ENCODE assay signal across 9 cellular contexts in genomic region chr1:100358210-100358609, GRCh38. TPM values are rescaled to one million over a fixed set of nuclear protein-coding genes. Genes with fewer than 3 reads are reported as not detected.
DNase-seq lines count a peak whose midpoint lies in the region; ATAC-seq, FAIRE-seq and TF ChIP-seq lines count a peak whose summit lies in the region.
"Had no signal": no experiment of that assay in that cellular context is flagged by ENCODE, and none has a peak within 500 bp of the region (broad histone marks: within the 10 kb centered on the region; RNA-seq: fewer than 3 reads in every experiment).

No MANE protein-coding gene starts in this region.

- H3K36me3 ChIP-seq in BJ (ENCODE audit: control insufficient read depth, insufficient read depth, low read length) (no peaks in the 10 kb centered on the region), keratinocyte (ENCODE audit: control insufficient read depth in 2 of 2, extremely low read depth in 1 of 2, insufficient read depth in 2 of 2, low read length in 2 of 2) (no peaks in the 10 kb centered on the region)

- H4K20me1 ChIP-seq in keratinocyte (ENCODE audit: control insufficient read depth, extremely low read depth, insufficient read depth, low read length) = no peaks in the 10 kb centered on the region

- no peaks in the 10 kb centered on the region for H3K27me3 Mint-ChIP-seq in activated B cell treated with CpG ODN at 0.5 μM for 24 hours
- H3K27me3 Mint-ChIP-seq in stimulated activated naive B cell treated with anti-CD40 and anti-IgM and Interleukin-4, amounts not matched to agents 10 μg/mL and 1 μg/mL and 100 μg/mL, for 72 hours = no peaks in the 10 kb centered on the region

- H3K27ac Mint-ChIP-seq in activated B cell treated with CpG ODN at 0.5 μM for 24 hours = peak overlapping the region; percentile 50
- H3K27ac Mint-ChIP-seq in stimulated activated naive B cell treated with anti-CD40 and anti-IgM and Interleukin-4, amounts not matched to agents 10 μg/mL and 1 μg/mL and 100 μg/mL, for 72 hours = no peak overlapping the region

- H3K4me1 Mint-ChIP-seq in activated B cell treated with CpG ODN at 0.5 μM for 24 hours = peaks cover 80% of the 10 kb centered on the region
- H3K4me1 Mint-ChIP-seq in stimulated activated naive B cell treated with anti-CD40 and anti-IgM and Interleukin-4, amounts not matched to agents 10 μg/mL and 1 μg/mL and 100 μg/mL, for 72 hours = peaks cover 34 to 49% of the 10 kb centered on the region in 2 donors

- H3K27me3 ChIP-seq in BJ (ENCODE audit: control insufficient read depth, insufficient read depth, low read length) = no peaks in the 10 kb centered on the region
- H3K27me3 ChIP-seq in keratinocyte (ENCODE audit: control insufficient read depth, extremely low read depth, insufficient read depth, low read length) = no peaks in the 10 kb centered on the region

- CTCF ChIA-PET in BJ (lab: Yijun Ruan, JAX) = interaction anchor here (1.0 to 1.8 kb wide), 4 partner anchors 9 to 64 kb away, joined by 3 to 6 read pairs (median 4); no protein-coding TSS in a partner anchor
- CTCF ChIA-PET in activated B cell treated with CpG ODN at 0.5 μM for 24 hours (lab: Charles Lee) = interaction anchor here (0.9 to 1.9 kb wide), 4 partner anchors 91 to 109 kb away, joined by 3 to 8 read pairs (median 6); partner anchors contain the start of gene DBT

- FAIRE-seq in keratinocyte (lab: Jason Lieb, UNC) (no peak), HTR-8/SVneo (lab: Jason Lieb, UNC) (no peak)

- TF ChIP-seq CTCF in BJ (IDR thresholded peaks at IDR 0.05; ENCODE audit: insufficient read depth, low read depth, low read length) (peak; percentile 41), activated B cell treated with CpG ODN at 0.5 μM for 24 hours (IDR thresholded peaks at IDR 0.05) (no peak), keratinocyte (optimal IDR thresholded peaks at IDR 0.05 in 1 of 3, IDR thresholded peaks at IDR 0.05 in 1 of 3, conservative IDR thresholded peaks at IDR 0.05 in 1 of 3; ENCODE audit: extremely low read depth in 1 of 3, insufficient read depth in 2 of 3, low read length in 3 of 3) (peak; percentile 24 to 39 (median 25))

- ATAC-seq in GM18907 (IDR thresholded peaks at IDR 0.05; ENCODE audit: unreplicated experiment) = peak; percentile 45
- peak; percentile 38 for ATAC-seq in activated B cell treated with CpG ODN at 0.5 μM for 24 hours (ENCODE audit: low read depth)
- ATAC-seq in stimulated activated naive B cell treated with anti-CD40 and anti-IgM and Interleukin-4, amounts not matched to agents 10 μg/mL and 1 μg/mL and 100 μg/mL, for 72 hours (replicated peaks) = no peak
- ATAC-seq in HG02840 (IDR thresholded peaks at IDR 0.05; ENCODE audit: low FRiP score, unreplicated experiment) = no peak

- no peak overlapping the region for H2AFZ ChIP-seq in keratinocyte (ENCODE audit: control insufficient read depth, low read length)

- H3K9ac ChIP-seq in keratinocyte (ENCODE audit: control insufficient read depth, extremely low read depth, insufficient read depth, low read length) = no peak overlapping the region

- no peaks in the 10 kb centered on the region for H3K9me3 ChIP-seq in keratinocyte (ENCODE audit: control insufficient read depth, low read depth, low read length)

- H3K4me3 Mint-ChIP-seq in activated B cell treated with CpG ODN at 0.5 μM for 24 hours = no peak overlapping the region
- no peak overlapping the region for H3K4me3 Mint-ChIP-seq in stimulated activated naive B cell treated with anti-CD40 and anti-IgM and Interleukin-4, amounts not matched to agents 10 μg/mL and 1 μg/mL and 100 μg/mL, for 72 hours

- H3K79me2 ChIP-seq in keratinocyte (ENCODE audit: control insufficient read depth, insufficient read depth, low read length) = peaks cover 4% of the 10 kb centered on the region

- no peak overlapping the region for H3K4me3 ChIP-seq in BJ (ENCODE audit: low read depth, low read length)
- no peak overlapping the region for H3K4me3 ChIP-seq in keratinocyte (ENCODE audit: control insufficient read depth in 2 of 3, extremely low read depth in 1 of 3, insufficient read depth in 2 of 3, low read depth in 1 of 3, low read length in 3 of 3)

- H3K9me3 Mint-ChIP-seq in activated B cell treated with CpG ODN at 0.5 μM for 24 hours = peaks cover 2% of the 10 kb centered on the region
- no peaks in the 10 kb centered on the region for H3K9me3 Mint-ChIP-seq in stimulated activated naive B cell treated with anti-CD40 and anti-IgM and Interleukin-4, amounts not matched to agents 10 μg/mL and 1 μg/mL and 100 μg/mL, for 72 hours

- POLR2A ChIA-PET in BJ (lab: Charles Lee) = interaction anchor here (0.5 kb wide), 2 partner anchors 79 to 176 kb away, joined by 3 to 6 read pairs; no protein-coding TSS in a partner anchor
- POLR2A ChIA-PET in activated B cell treated with CpG ODN at 0.5 μM for 24 hours (lab: Charles Lee) = no interaction called here

- no peaks in the 10 kb centered on the region for H3K9me1 ChIP-seq in keratinocyte (ENCODE audit: control insufficient read depth, extremely low read depth, insufficient read depth, low read length)

- dilution Hi-C loops in keratinocyte (cut with MboI; ENCODE audit: extremely low pct_ligation_motif_present, low sequenced_read_pairs) = no loop called here

- DNase-seq in BJ (ENCODE audit: low read depth) (no peak), activated B cell treated with CpG ODN at 0.5 μM for 24 hours (no peak), keratinocyte (ENCODE audit: low read depth, low spot score) (no peak), HTR-8/SVneo (ENCODE audit: insufficient read length, low spot score) (no peak), NCI-H1092 (lab: John Stamatoyannopoulos, UW) (no peak)
- DNase-seq in stimulated activated naive B cell treated with anti-CD40 and anti-IgM and Interleukin-4, amounts not matched to agents 10 μg/mL and 1 μg/mL and 100 μg/mL, for 72 hours = no peak
- DNase-seq: MV-4-11 had no signal

- intact Hi-C loops in activated B cell treated with CpG ODN at 0.5 μM for 24 hours (cut with micrococcal nuclease) = loop anchor here (2.0 kb wide), 1 partner anchor 549 kb away; no protein-coding TSS in a partner anchor

- H3K4me2 ChIP-seq in keratinocyte (ENCODE audit: control insufficient read depth, extremely low read depth, insufficient read depth, low read depth, low read length) = no peak overlapping the region

- no peak overlapping the region for H3K27ac ChIP-seq in keratinocyte (ENCODE audit: control insufficient read depth, insufficient read depth, low read length)

- peaks cover 40% of the 10 kb centered on the region for H3K36me3 Mint-ChIP-seq in activated B cell treated with CpG ODN at 0.5 μM for 24 hours (ENCODE audit: low read depth)
- H3K36me3 Mint-ChIP-seq in stimulated activated naive B cell treated with anti-CD40 and anti-IgM and Interleukin-4, amounts not matched to agents 10 μg/mL and 1 μg/mL and 100 μg/mL, for 72 hours = peaks cover 9 to 25% of the 10 kb centered on the region in 2 donors

- peaks cover 16% of the 10 kb centered on the region for H3K4me1 ChIP-seq in keratinocyte (ENCODE audit: control insufficient read depth, extremely low read depth, insufficient read depth, low read length)

RNA-seq across cellular contexts. Expression of gene CDC14A, which starts 5.9 kb away (rescaled TPM):
- polyA plus RNA-seq in BJ (2011; rRNA removed) (1.6 and 2.7 TPM in 2 replicates), keratinocyte (1.2 to 2.2 TPM (median 2.0 TPM) in 3 replicates)
- polyA minus RNA-seq in BJ (2011; rRNA and poly(A)+ RNA removed) = 2.1 and 4.1 TPM in 2 replicates
- 16.8 and 17.0 TPM in 2 replicates for total RNA-seq in activated B cell treated with CpG ODN at 0.5 μM for 24 hours
- polyA plus RNA-seq in keratinocyte (2011; ENCODE audit: low read depth) = 0.17 TPM
- polyA plus RNA-seq in keratinocyte (2011; cell fraction: cytosol; rRNA removed) = 1.1 and 2.4 TPM in 2 replicates
- polyA plus RNA-seq in keratinocyte (2011; cell fraction: nucleus; rRNA removed) = 2.7 and 3.4 TPM in 2 replicates
- 0.51 and 1.3 TPM in 2 replicates for polyA plus RNA-seq in keratinocyte (2012; ENCODE audit: low replicate concordance)
- polyA minus RNA-seq in keratinocyte = 0.36 to 3.0 TPM (median 1.6 TPM) in 3 replicates
- polyA minus RNA-seq in keratinocyte (2011; cell fraction: cytosol; rRNA and poly(A)+ RNA removed) = 0.38 TPM
- polyA minus RNA-seq in keratinocyte (2011; cell fraction: nucleus; rRNA and poly(A)+ RNA removed) = 5.7 and 9.3 TPM in 2 replicates

Comparison
In these comparisons a context has a peak if more than half of its experiments do, and no peak if none do; other contexts are left out.
1. ATAC-seq: peak in GM18907 (single experiment) and activated B cell treated with CpG ODN at 0.5 μM for 24 hours (single experiment); none in stimulated activated naive B cell treated with anti-CD40 and anti-IgM and Interleukin-4, amounts not matched to agents 10 μg/mL and 1 μg/mL and 100 μg/mL, for 72 hours (0 of 2) and HG02840 (single experiment).